In genomic region chr1:87887095-87887494, GRCh38 we compare ENCODE assay signal across 24 cellular contexts.
"Had no signal": no experiment of that assay in that cellular context is flagged by ENCODE, and none has a peak within 500 bp of the region (broad histone marks: within the 10 kb centered on the region; RNA-seq: fewer than 3 reads in every experiment).

No MANE protein-coding gene starts in this region.

- H3K4me2 ChIP-seq: smooth muscle cell had no signal

- H3K4me1 ChIP-seq: esophagus muscularis mucosa, prostate gland, right atrium auricular region, suprapubic skin had no signal

- H3K27me3 ChIP-seq: esophagus muscularis mucosa, gastrocnemius medialis, right atrium auricular region, suprapubic skin had no signal

- H3K4me1 Mint-ChIP-seq: naive thymus-derived CD4-positive, alpha-beta T cell; stimulated activated naive CD8-positive, alpha-beta T cell treated with anti-CD3 and anti-CD28 coated beads, Interleukin-15, amount 100 ng/mL, for 72 hours had no signal

- H3K27me3 Mint-ChIP-seq: stimulated activated naive CD8-positive, alpha-beta T cell treated with anti-CD3 and anti-CD28 coated beads, Interleukin-15, amount 100 ng/mL, for 72 hours had no signal

- H3K4me3 Mint-ChIP-seq: naive thymus-derived CD4-positive, alpha-beta T cell; nephron; stimulated activated naive CD8-positive, alpha-beta T cell treated with anti-CD3 and anti-CD28 coated beads, Interleukin-15, amount 100 ng/mL, for 72 hours had no signal

- DNase-seq: dermis blood vessel endothelial cell; effector memory CD4-positive, alpha-beta T cell; gastrocnemius medialis; head of caudate nucleus; kidney; mesendoderm; midbrain; naive thymus-derived CD4-positive, alpha-beta T cell; nucleus accumbens; stimulated activated CD4-positive, alpha-beta T cell treated with anti-CD3 and anti-CD28 coated beads, Interleukin-12 subunit alpha, Interleukin-12 subunit beta, amount 100 ng/mL, for 4 hours; stimulated activated CD4-positive, alpha-beta T cell treated with anti-CD3 and anti-CD28 coated beads, Interleukin-1b, Interleukin-23, amount 100 ng/mL, for 48 hours; stimulated activated CD4-positive, alpha-beta T cell treated with anti-CD3 and anti-CD28 coated beads, Interleukin-4, amount 100 ng/mL, for 1 hour; stimulated activated CD8-positive, alpha-beta memory T cell treated with anti-CD3 and anti-CD28 coated beads, Interleukin-4, amount 100 ng/mL, for 48 hours; stimulated activated naive CD4-positive, alpha-beta T cell; stimulated activated naive CD8-positive, alpha-beta T cell treated with anti-CD3 and anti-CD28 coated beads, Interleukin-15, amount 100 ng/mL, for 72 hours had no signal

- H3K27ac Mint-ChIP-seq: naive thymus-derived CD4-positive, alpha-beta T cell; nephron; stimulated activated naive CD8-positive, alpha-beta T cell treated with anti-CD3 and anti-CD28 coated beads, Interleukin-15, amount 100 ng/mL, for 72 hours had no signal

- H3K36me3 ChIP-seq: esophagus muscularis mucosa, gastrocnemius medialis, prostate gland, right atrium auricular region, suprapubic skin had no signal

- H3K36me3 Mint-ChIP-seq: naive thymus-derived CD4-positive, alpha-beta T cell had no signal

- ATAC-seq: left lobe of liver; naive thymus-derived CD4-positive, alpha-beta T cell; sciatic nerve; stimulated activated naive CD8-positive, alpha-beta T cell treated with anti-CD3 and anti-CD28 coated beads, Interleukin-15, amount 100 ng/mL, for 72 hours had no signal

- H3K4me3 ChIP-seq: coronary artery, esophagus muscularis mucosa, gastrocnemius medialis, prostate gland, right atrium auricular region, smooth muscle cell, suprapubic skin had no signal

- H3K9me3 Mint-ChIP-seq: nephron; stimulated activated naive CD8-positive, alpha-beta T cell treated with anti-CD3 and anti-CD28 coated beads, Interleukin-15, amount 100 ng/mL, for 72 hours had no signal

- H3K27ac ChIP-seq: coronary artery, esophagus muscularis mucosa, gastrocnemius medialis, prostate gland, right atrium auricular region, suprapubic skin had no signal
